In genomic region chr14:88384653-88385205, GRCh38 we compare ENCODE assay signal across 8 cellular contexts. TPM values are rescaled to one million over a fixed set of nuclear protein-coding genes. Genes with fewer than 3 reads are reported as not detected.
DNase-seq lines count a peak whose midpoint lies in the region; FAIRE-seq and TF ChIP-seq lines count a peak whose summit lies in the region.

No MANE protein-coding gene starts in this region.

- no peaks in the 10 kb centered on the region for H3K9me3 ChIP-seq in BLaER1
- no peaks in the 10 kb centered on the region for H3K9me3 ChIP-seq in breast epithelium

- WGBS in urinary bladder, result 9% methylated on average over 5 of the region's 5 CpGs

- H3K4me3 ChIP-seq in BLaER1 (peak overlapping the region; percentile 86), breast epithelium (peak overlapping the region; percentile 86 to 87 (median 86)), urinary bladder (ENCODE audit: low read depth, low read length) (peak overlapping the region; percentile 65)
- H3K4me3 ChIP-seq in Jurkat, Clone E6-1 (ENCODE audit: low read length), result peak overlapping the region; percentile 89

- TF ChIP-seq CTCF in breast epithelium (IDR thresholded peaks at IDR 0.05), result no peak

- H3K4me1 ChIP-seq in BLaER1 (peaks cover 24% of the 10 kb centered on the region), breast epithelium (no peaks in the 10 kb centered on the region), urinary bladder (ENCODE audit: insufficient read depth) (peaks cover 2% of the 10 kb centered on the region)

- H3K36me3 ChIP-seq in BLaER1 (no peaks in the 10 kb centered on the region), breast epithelium (no peaks in the 10 kb centered on the region), urinary bladder (ENCODE audit: insufficient read depth) (no peaks in the 10 kb centered on the region)

- intact Hi-C loops in breast epithelium (cut with DNase I; ENCODE audit: low total_unique reads), result no loop called here

- FAIRE-seq in H54 (lab: Jason Lieb, UNC) (no peak), GM12891 (lab: Jason Lieb, UNC) (no peak)

- H4K20me1 ChIP-seq in BLaER1, result no peaks in the 10 kb centered on the region

- DNase-seq in Jurkat, Clone E6-1 (ENCODE audit: low read depth, low spot score), result no peak
- DNase-seq in breast epithelium (ENCODE audit: low spot score in 2 of 2), result peak in 1 of 2 donors; percentile 19
- peak; percentile 23 for DNase-seq in medulla oblongata (ENCODE audit: extremely low spot score)
- DNase-seq in H54 (ENCODE audit: insufficient read length, low spot score), result no peak
- no peak for DNase-seq in stimulated activated naive CD4-positive, alpha-beta T cell (lab: John Stamatoyannopoulos, UW)
- DNase-seq in GM12891 (ENCODE audit: insufficient read length, low spot score), result no peak

- no peaks in the 10 kb centered on the region for H3K27me3 ChIP-seq in BLaER1
- no peaks in the 10 kb centered on the region for H3K27me3 ChIP-seq in breast epithelium

- H3K4me2 ChIP-seq in BLaER1, result peak overlapping the region; percentile 92

- peak overlapping the region; percentile 63; the same call in 1 of the 2 replicates for H3K27ac ChIP-seq in BLaER1
- H3K27ac ChIP-seq in breast epithelium, result peak overlapping the region; percentile 88 to 91
- H3K27ac ChIP-seq in urinary bladder (ENCODE audit: low read depth), result no peak overlapping the region

- H3K9ac ChIP-seq in BLaER1, result peak overlapping the region; percentile 83

- TF ChIP-seq POLR2A in breast epithelium (IDR thresholded peaks at IDR 0.05), result no peak
- TF ChIP-seq POLR2A in H54 (IDR thresholded peaks at IDR 0.05; ENCODE audit: low read depth, low read length), result no peak
- no peak for TF ChIP-seq POLR2A in GM12891 (IDR thresholded peaks at IDR 0.05; ENCODE audit: low read depth, low read length)

TF ChIP-seq in GM12891, 5 proteins besides CTCF, POLR2A, EP300 and RAD21:
- TF ChIP-seq POU2F2 (IDR thresholded peaks at IDR 0.05; ENCODE audit: low read depth, low read length), result no peak

RNA-seq across cellular contexts. Expression of gene SPATA7, which starts 0.7 kb away (rescaled TPM):
- 4.4 TPM for polyA plus RNA-seq in Jurkat, Clone E6-1 (2012; ENCODE audit: insufficient read depth, insufficient read length)
- 10 to 100 TPM; 15.7 to 40.7 (median 23.3) TPM for total RNA-seq in breast epithelium
- total RNA-seq in urinary bladder, result 46.8 TPM
- polyA plus RNA-seq in urinary bladder, result 7.7 TPM
- polyA plus RNA-seq in GM12891 (2012; ENCODE audit: low read depth, missing spikeins), result 2.6 TPM
